ENCODE assay signal across 8 cellular contexts in the genomic region with DNA sequence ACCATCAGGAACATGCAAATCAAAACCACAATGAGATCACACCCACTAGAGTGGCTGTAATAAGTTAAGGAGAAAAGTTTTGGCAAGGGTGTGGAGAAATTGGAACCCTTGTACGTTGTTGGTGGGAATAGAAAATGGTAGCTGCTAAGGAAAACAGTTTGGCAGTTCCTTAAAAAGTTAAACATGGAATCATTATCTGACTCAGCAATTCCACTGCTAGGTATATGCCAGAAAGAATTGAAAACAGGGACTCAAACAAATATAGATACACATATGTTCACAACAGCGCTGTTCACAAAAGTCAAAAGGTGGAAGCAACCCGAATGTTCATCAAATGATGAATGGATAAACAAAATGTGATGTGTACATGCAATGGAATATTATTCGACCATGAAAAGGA.
"Had no signal": no experiment of that assay in that cellular context is flagged by ENCODE, and none has a peak within 500 bp of the region (broad histone marks: within the 10 kb centered on the region; RNA-seq: fewer than 3 reads in every experiment).

No MANE protein-coding gene starts in this region.

- FAIRE-seq: H1, H54 had no signal

- H3K4me2 ChIP-seq: GM23338 had no signal

- H3K4me3 ChIP-seq: GM23338 had no signal

- H3K27ac ChIP-seq: HL-60 had no signal

- DNase-seq: H9, HCEC 1CT, HFFc6, KG1 had no signal

- ATAC-seq: GM23338 had no signal

- H2AFZ ChIP-seq: GM23338 had no signal
